ENCODE assay signal across 1 cellular context in the genomic region with DNA sequence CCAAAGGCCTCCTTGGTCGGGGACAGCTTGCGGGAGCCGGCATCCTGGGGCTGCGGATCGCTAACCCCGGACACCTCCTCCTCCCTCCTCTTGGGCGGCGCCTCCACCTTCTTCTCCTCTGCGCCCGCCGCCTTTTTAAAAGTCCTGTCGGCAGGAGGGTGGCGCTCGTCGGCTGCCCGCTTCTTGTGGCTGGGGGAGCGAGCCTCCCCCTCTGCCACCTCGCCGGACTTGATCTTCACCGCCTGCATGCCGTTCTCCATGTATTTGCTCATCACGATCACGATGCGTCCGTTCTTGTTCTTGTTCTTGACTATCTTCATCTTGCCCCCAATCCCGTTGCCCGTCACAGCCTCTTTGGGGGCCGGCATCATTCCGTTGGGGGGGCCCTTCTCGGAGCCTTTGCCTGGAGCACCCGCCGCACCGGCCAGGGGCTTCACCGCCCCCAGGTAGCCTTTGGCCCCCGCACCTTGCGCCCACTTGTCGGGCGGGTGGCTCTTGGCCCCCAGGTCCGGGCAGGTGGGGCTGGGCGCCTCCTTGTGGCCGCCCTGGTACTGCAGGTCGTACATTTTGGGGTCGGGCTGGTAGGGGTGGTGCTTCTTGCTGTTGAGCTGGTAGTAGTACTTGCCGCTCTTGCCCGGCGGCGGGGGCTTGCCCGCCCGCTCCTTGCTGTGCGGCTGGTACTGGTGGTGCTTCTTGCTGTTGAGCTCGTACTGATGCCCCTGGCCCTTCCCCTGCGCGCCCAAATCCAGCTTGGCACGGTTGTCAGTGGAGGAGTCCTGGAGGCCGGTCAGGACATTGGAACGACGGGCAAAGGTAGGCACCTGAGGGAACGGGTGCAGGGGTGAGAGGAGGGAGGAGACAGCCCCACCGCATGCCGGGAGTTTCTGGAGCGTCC.
A peak's percentile ranks its signal among the peaks of the same experiment; 100 is the strongest.
TF ChIP-seq lines count a peak whose summit lies in the region.

No MANE protein-coding gene starts in this region.

TF ChIP-seq in HepG2, 621 proteins besides CTCF, POLR2A, EP300 and RAD21 (continued from another document and continues in another):
- TF ChIP-seq, protein P1, sequence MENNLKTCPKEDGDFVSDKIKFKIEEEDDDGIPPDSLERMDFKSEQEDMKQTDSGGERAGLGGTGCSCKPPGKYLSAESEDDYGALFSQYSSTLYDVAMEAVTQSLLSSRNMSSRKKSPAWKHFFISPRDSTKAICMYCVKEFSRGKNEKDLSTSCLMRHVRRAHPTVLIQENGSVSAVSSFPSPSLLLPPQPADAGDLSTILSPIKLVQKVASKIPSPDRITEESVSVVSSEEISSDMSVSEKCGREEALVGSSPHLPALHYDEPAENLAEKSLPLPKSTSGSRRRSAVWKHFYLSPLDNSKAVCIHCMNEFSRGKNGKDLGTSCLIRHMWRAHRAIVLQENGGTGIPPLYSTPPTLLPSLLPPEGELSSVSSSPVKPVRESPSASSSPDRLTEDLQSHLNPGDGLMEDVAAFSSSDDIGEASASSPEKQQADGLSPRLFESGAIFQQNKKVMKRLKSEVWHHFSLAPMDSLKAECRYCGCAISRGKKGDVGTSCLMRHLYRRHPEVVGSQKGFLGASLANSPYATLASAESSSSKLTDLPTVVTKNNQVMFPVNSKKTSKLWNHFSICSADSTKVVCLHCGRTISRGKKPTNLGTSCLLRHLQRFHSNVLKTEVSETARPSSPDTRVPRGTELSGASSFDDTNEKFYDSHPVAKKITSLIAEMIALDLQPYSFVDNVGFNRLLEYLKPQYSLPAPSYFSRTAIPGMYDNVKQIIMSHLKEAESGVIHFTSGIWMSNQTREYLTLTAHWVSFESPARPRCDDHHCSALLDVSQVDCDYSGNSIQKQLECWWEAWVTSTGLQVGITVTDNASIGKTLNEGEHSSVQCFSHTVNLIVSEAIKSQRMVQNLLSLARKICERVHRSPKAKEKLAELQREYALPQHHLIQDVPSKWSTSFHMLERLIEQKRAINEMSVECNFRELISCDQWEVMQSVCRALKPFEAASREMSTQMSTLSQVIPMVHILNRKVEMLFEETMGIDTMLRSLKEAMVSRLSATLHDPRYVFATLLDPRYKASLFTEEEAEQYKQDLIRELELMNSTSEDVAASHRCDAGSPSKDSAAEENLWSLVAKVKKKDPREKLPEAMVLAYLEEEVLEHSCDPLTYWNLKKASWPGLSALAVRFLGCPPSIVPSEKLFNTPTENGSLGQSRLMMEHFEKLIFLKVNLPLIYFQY (CRISPR knock-in tag; IDR thresholded peaks at IDR 0.05; ENCODE audit: borderline replicate concordance) = no peak
- TF ChIP-seq SAP130 (CRISPR knock-in tag; IDR thresholded peaks at IDR 0.05; ENCODE audit: low read depth) = peak; percentile 49; the same call in 1 of the 2 replicates
- 0 out of 2 replicates have a peak, but pooled peaks have one; percentile 38 for TF ChIP-seq NFKB2 (CRISPR knock-in tag; IDR thresholded peaks at IDR 0.05; ENCODE audit: borderline replicate concordance)
- no peak for TF ChIP-seq ZNF562 (CRISPR knock-in tag; IDR thresholded peaks at IDR 0.05; ENCODE audit: borderline replicate concordance)
- TF ChIP-seq, protein P2, sequence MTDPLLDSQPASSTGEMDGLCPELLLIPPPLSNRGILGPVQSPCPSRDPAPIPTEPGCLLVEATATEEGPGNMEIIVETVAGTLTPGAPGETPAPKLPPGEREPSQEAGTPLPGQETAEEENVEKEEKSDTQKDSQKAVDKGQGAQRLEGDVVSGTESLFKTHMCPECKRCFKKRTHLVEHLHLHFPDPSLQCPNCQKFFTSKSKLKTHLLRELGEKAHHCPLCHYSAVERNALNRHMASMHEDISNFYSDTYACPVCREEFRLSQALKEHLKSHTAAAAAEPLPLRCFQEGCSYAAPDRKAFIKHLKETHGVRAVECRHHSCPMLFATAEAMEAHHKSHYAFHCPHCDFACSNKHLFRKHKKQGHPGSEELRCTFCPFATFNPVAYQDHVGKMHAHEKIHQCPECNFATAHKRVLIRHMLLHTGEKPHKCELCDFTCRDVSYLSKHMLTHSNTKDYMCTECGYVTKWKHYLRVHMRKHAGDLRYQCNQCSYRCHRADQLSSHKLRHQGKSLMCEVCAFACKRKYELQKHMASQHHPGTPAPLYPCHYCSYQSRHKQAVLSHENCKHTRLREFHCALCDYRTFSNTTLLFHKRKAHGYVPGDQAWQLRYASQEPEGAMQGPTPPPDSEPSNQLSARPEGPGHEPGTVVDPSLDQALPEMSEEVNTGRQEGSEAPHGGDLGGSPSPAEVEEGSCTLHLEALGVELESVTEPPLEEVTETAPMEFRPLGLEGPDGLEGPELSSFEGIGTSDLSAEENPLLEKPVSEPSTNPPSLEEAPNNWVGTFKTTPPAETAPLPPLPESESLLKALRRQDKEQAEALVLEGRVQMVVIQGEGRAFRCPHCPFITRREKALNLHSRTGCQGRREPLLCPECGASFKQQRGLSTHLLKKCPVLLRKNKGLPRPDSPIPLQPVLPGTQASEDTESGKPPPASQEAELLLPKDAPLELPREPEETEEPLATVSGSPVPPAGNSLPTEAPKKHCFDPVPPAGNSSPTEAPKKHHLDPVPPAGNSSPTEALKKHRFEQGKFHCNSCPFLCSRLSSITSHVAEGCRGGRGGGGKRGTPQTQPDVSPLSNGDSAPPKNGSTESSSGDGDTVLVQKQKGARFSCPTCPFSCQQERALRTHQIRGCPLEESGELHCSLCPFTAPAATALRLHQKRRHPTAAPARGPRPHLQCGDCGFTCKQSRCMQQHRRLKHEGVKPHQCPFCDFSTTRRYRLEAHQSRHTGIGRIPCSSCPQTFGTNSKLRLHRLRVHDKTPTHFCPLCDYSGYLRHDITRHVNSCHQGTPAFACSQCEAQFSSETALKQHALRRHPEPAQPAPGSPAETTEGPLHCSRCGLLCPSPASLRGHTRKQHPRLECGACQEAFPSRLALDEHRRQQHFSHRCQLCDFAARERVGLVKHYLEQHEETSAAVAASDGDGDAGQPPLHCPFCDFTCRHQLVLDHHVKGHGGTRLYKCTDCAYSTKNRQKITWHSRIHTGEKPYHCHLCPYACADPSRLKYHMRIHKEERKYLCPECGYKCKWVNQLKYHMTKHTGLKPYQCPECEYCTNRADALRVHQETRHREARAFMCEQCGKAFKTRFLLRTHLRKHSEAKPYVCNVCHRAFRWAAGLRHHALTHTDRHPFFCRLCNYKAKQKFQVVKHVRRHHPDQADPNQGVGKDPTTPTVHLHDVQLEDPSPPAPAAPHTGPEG (CRISPR knock-in tag; IDR thresholded peaks at IDR 0.05) = no peak
- no peak for TF ChIP-seq ZNF414 (CRISPR knock-in tag; IDR thresholded peaks at IDR 0.05)
- TF ChIP-seq, protein P3, sequence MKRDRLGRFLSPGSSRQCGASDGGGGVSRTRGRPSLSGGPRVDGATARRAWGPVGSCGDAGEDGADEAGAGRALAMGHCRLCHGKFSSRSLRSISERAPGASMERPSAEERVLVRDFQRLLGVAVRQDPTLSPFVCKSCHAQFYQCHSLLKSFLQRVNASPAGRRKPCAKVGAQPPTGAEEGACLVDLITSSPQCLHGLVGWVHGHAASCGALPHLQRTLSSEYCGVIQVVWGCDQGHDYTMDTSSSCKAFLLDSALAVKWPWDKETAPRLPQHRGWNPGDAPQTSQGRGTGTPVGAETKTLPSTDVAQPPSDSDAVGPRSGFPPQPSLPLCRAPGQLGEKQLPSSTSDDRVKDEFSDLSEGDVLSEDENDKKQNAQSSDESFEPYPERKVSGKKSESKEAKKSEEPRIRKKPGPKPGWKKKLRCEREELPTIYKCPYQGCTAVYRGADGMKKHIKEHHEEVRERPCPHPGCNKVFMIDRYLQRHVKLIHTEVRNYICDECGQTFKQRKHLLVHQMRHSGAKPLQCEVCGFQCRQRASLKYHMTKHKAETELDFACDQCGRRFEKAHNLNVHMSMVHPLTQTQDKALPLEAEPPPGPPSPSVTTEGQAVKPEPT (CRISPR knock-in tag; IDR thresholded peaks at IDR 0.05; ENCODE audit: low read depth) = no peak
- TF ChIP-seq GABPB1 (CRISPR knock-in tag; IDR thresholded peaks at IDR 0.05) = peak; percentile 63; the same call in 1 of the 2 replicates
- no peak for TF ChIP-seq MATR3 (CRISPR knock-in tag; IDR thresholded peaks at IDR 0.05)
- TF ChIP-seq FOXA3 (CRISPR knock-in tag; IDR thresholded peaks at IDR 0.05) = no peak
- TF ChIP-seq ZNF749 (CRISPR knock-in tag; IDR thresholded peaks at IDR 0.05; ENCODE audit: borderline replicate concordance) = no peak
- TF ChIP-seq ZNF282 (IDR thresholded peaks at IDR 0.05; ENCODE audit: partially characterized antibody) = no peak
- TF ChIP-seq NONO (IDR thresholded peaks at IDR 0.05) = no peak
- TF ChIP-seq NONO (CRISPR knock-in tag; conservative IDR thresholded peaks at IDR 0.05) = peak; percentile 38; the same call in 1 of the 2 replicates
- TF ChIP-seq KDM4B (CRISPR knock-in tag; IDR thresholded peaks at IDR 0.05) = no peak
- no peak for TF ChIP-seq ZNF3 (CRISPR knock-in tag; IDR thresholded peaks at IDR 0.05)
- TF ChIP-seq ZBTB42 (CRISPR knock-in tag; IDR thresholded peaks at IDR 0.05) = 0 out of 2 replicates have a peak, but pooled peaks have one; percentile 44
- no peak for TF ChIP-seq ZNF232 (CRISPR knock-in tag; IDR thresholded peaks at IDR 0.05; ENCODE audit: borderline replicate concordance)
- no peak for TF ChIP-seq ZNF446 (CRISPR knock-in tag; IDR thresholded peaks at IDR 0.05)
- TF ChIP-seq ZNF773 (CRISPR knock-in tag; IDR thresholded peaks at IDR 0.05; ENCODE audit: borderline replicate concordance) = no peak
- peak; percentile 70; the same call in 1 of the 2 replicates for TF ChIP-seq ZNF737 (CRISPR knock-in tag; IDR thresholded peaks at IDR 0.05; ENCODE audit: borderline replicate concordance)
- peak; percentile 26 for TF ChIP-seq HNRNPLL (IDR thresholded peaks at IDR 0.05; ENCODE audit: low read depth, low read length, poor library complexity, severe bottlenecking)
- TF ChIP-seq ISX (CRISPR knock-in tag; conservative IDR thresholded peaks at IDR 0.05) = no peak
- TF ChIP-seq SRY (CRISPR knock-in tag; IDR thresholded peaks at IDR 0.05) = no peak
- TF ChIP-seq SNAPC4 (CRISPR knock-in tag; IDR thresholded peaks at IDR 0.05) = no peak
- TF ChIP-seq ZNF274 (CRISPR knock-in tag; IDR thresholded peaks at IDR 0.05) = no peak
- TF ChIP-seq PRDM10 (CRISPR knock-in tag; IDR thresholded peaks at IDR 0.05; ENCODE audit: low read depth) = no peak
- TF ChIP-seq SIN3B (IDR thresholded peaks at IDR 0.05; ENCODE audit: low read length) = no peak
- TF ChIP-seq STAG1 (CRISPR knock-in tag; IDR thresholded peaks at IDR 0.05) = peak; percentile 78
- peak; percentile 40; the same call in 1 of the 2 replicates for TF ChIP-seq ZFY (CRISPR knock-in tag; IDR thresholded peaks at IDR 0.05)
- peak; percentile 41; the same call in 1 of the 2 replicates for TF ChIP-seq ZFX (CRISPR knock-in tag; IDR thresholded peaks at IDR 0.05; ENCODE audit: low read depth)
- TF ChIP-seq PAWR (CRISPR knock-in tag; IDR thresholded peaks at IDR 0.05; ENCODE audit: borderline replicate concordance) = no peak
- no peak for TF ChIP-seq JDP2 (CRISPR knock-in tag; IDR thresholded peaks at IDR 0.05; ENCODE audit: borderline replicate concordance)
